Comparison of ENCODE assay signal across 28 cellular contexts in genomic region chr7:44341399-44341798, GRCh38. TPM values are rescaled to one million over a fixed set of nuclear protein-coding genes. Genes with fewer than 3 reads are reported as not detected.
"Had no signal": no experiment of that assay in that cellular context is flagged by ENCODE, and none has a peak within 500 bp of the region (broad histone marks: within the 10 kb centered on the region; RNA-seq: fewer than 3 reads in every experiment).

No MANE protein-coding gene starts in this region.

- H3K4me1 ChIP-seq: stomach, suprapubic skin, testis, thyroid gland, tibial artery, tibial nerve, transverse colon, upper lobe of left lung, upper lobe of right lung, uterus, vagina had no signal

- H3K9me3 ChIP-seq: suprapubic skin, testis, thoracic aorta, thyroid gland, transverse colon, upper lobe of left lung, upper lobe of right lung, uterus, vagina had no signal

- H3K27ac ChIP-seq: stomach, suprapubic skin, testis, thoracic aorta, thyroid gland, tibial artery, tibial nerve, transverse colon, upper lobe of left lung, upper lobe of right lung, uterus, vagina had no signal

- H3K27me3 ChIP-seq: stomach, suprapubic skin, testis, thyroid gland, tibial artery, tibial nerve, upper lobe of left lung, upper lobe of right lung, uterus, vagina had no signal

- H3K4me3 ChIP-seq: stomach, suprapubic skin, testis, thoracic aorta, thyroid gland, tibial artery, tibial nerve, transverse colon, upper lobe of left lung, upper lobe of right lung, uterus, vagina had no signal

- H3K36me3 ChIP-seq: stomach, suprapubic skin, thoracic aorta, thyroid gland, tibial artery, tibial nerve, transverse colon, upper lobe of left lung, upper lobe of right lung, uterus, vagina had no signal

- FAIRE-seq: urothelium cell line had no signal

- ATAC-seq: stimulated activated effector memory CD8-positive, alpha-beta T cell treated with anti-CD3 and anti-CD28 coated beads, Interleukin-12 subunit alpha, Interleukin-12 subunit beta, amount 100 ng/mL, for 72 hours; stimulated activated memory B cell treated with anti-CD40 and anti-IgM and Interleukin-4, amounts not matched to agents 10 μg/mL and 1 μg/mL and 100 μg/mL, for 72 hours; stimulated activated naive B cell treated with anti-CD40 and anti-IgM and Interleukin-4, amounts not matched to agents 10 μg/mL and 1 μg/mL and 100 μg/mL, for 72 hours; stimulated activated naive CD8-positive, alpha-beta T cell treated with anti-CD3 and anti-CD28 coated beads, Interleukin-15, amount 100 ng/mL, for 72 hours; stimulated activated naive CD8-positive, alpha-beta T cell treated with anti-CD3 and anti-CD28 coated beads, Interleukin-15, Interleukin-2, amounts not matched to agents 100 U/mL and 50 U/mL, for 24 hours; upper lobe of right lung had no signal

- DNase-seq: stimulated activated CD4-positive, alpha-beta T cell treated with anti-CD3 and anti-CD28 coated beads, Interleukin-2, amount 100 ng/mL, for 48 hours; stimulated activated CD4-positive, alpha-beta T cell treated with anti-CD3 and anti-CD28 coated beads, Interleukin-4, amount 100 ng/mL, for 1 hour; stimulated activated CD4-positive, alpha-beta T cell treated with anti-CD3 and anti-CD28 coated beads, Interleukin-4, amount 100 ng/mL, for 24 hours; stimulated activated CD4-positive, alpha-beta T cell treated with anti-CD3 and anti-CD28 coated beads, Interleukin-4, amount 100 ng/mL, for 4 hours; stimulated activated CD8-positive, alpha-beta memory T cell treated with anti-CD3 and anti-CD28 coated beads, Interleukin-4, amount 100 ng/mL, for 48 hours; stimulated activated naive B cell treated with anti-CD40 and anti-IgM and Interleukin-4, amounts not matched to agents 10 μg/mL and 1 μg/mL and 100 μg/mL, for 72 hours; stimulated activated naive CD4-positive, alpha-beta T cell; stimulated activated naive CD4-positive, alpha-beta T cell treated with Interleukin-2 at 50 U/mL for 16 hours; stimulated activated naive CD8-positive, alpha-beta T cell treated with anti-CD3 and anti-CD28 coated beads, Interleukin-15, amount 100 ng/mL, for 72 hours; stimulated activated naive CD8-positive, alpha-beta T cell treated with anti-CD3 and anti-CD28 coated beads, Interleukin-15, Interleukin-2, amounts not matched to agents 100 U/mL and 50 U/mL, for 24 hours; stomach; substantia nigra; testis; thyroid gland; tibial artery; transverse colon; trophoblast cell; upper lobe of left lung; upper lobe of right lung; uterus had no signal

RNA-seq across cellular contexts. Expression of gene CAMK2B, which starts 16.0 kb away (rescaled TPM):
- total RNA-seq: ureter had no signal
